ENCODE assay signal across 8 cellular contexts in genomic region chr14:49892301-49892635, GRCh38. TPM values are rescaled to one million over a fixed set of nuclear protein-coding genes. Genes with fewer than 3 reads are reported as not detected.
DNase-seq lines count a peak whose midpoint lies in the region; ATAC-seq and TF ChIP-seq lines count a peak whose summit lies in the region.

No MANE protein-coding gene starts in this region.

- H3K9me3 Mint-ChIP-seq in T-helper 1 cell treated with Interleukin-12 subunit alpha and Interleukin-12 subunit beta and Interleukin-4 antibody, amounts not matched to agents 30 μg/mL and 1 μg/mL, for 36 hours: no peaks in the 10 kb centered on the region
- H3K9me3 Mint-ChIP-seq in chondrocyte (ENCODE audit: low read depth): no peaks in the 10 kb centered on the region

- peak overlapping the region; percentile 100 for H3K27ac Mint-ChIP-seq in T-helper 1 cell treated with Interleukin-12 subunit alpha and Interleukin-12 subunit beta and Interleukin-4 antibody, amounts not matched to agents 30 μg/mL and 1 μg/mL, for 36 hours
- H3K27ac Mint-ChIP-seq in chondrocyte (ENCODE audit: unreplicated experiment): peak overlapping the region; percentile 100

- H3K36me3 Mint-ChIP-seq in T-helper 1 cell treated with Interleukin-12 subunit alpha and Interleukin-12 subunit beta and Interleukin-4 antibody, amounts not matched to agents 30 μg/mL and 1 μg/mL, for 36 hours (ENCODE audit: low read depth): peaks cover 41% of the 10 kb centered on the region
- H3K36me3 Mint-ChIP-seq in chondrocyte (ENCODE audit: low read depth): peaks cover 22% of the 10 kb centered on the region

- TF ChIP-seq CTCF in chondrocyte (IDR thresholded peaks at IDR 0.05): no peak

- DNase-seq in activated T-cell treated with anti-CD3 and anti-CD28 coated beads for 4 hours: peak; percentile 31
- no peak for DNase-seq in activated T-cell treated with anti-CD3 and anti-CD28 coated beads, Interleukin-2, amount 50 U/mL, for 48 hours
- DNase-seq in NCI-H128 (lab: John Stamatoyannopoulos, UW; ENCODE audit: unreplicated experiment): peak; percentile 32
- no peak for DNase-seq in chondrocyte (ENCODE audit: low spot score)
- DNase-seq in kidney glomerular epithelial cell (lab: John Stamatoyannopoulos, UW): peak; percentile 71
- peak in 2 of 3 donors; percentile 29 to 44 for DNase-seq in stimulated activated CD4-positive, alpha-beta T cell treated with anti-CD3 and anti-CD28 coated beads, TNF-alpha, amount 100 ng/mL, for 48 hours (ENCODE audit: low read depth in 3 of 3)

- peaks cover 18% of the 10 kb centered on the region for H3K4me1 Mint-ChIP-seq in T-helper 1 cell treated with Interleukin-12 subunit alpha and Interleukin-12 subunit beta and Interleukin-4 antibody, amounts not matched to agents 30 μg/mL and 1 μg/mL, for 36 hours (ENCODE audit: low read depth)
- H3K4me1 Mint-ChIP-seq in chondrocyte (ENCODE audit: low read depth): peaks cover 40% of the 10 kb centered on the region

- H3K27me3 Mint-ChIP-seq in T-helper 1 cell treated with Interleukin-12 subunit alpha and Interleukin-12 subunit beta and Interleukin-4 antibody, amounts not matched to agents 30 μg/mL and 1 μg/mL, for 36 hours (ENCODE audit: low read depth): no peaks in the 10 kb centered on the region
- H3K27me3 Mint-ChIP-seq in chondrocyte (ENCODE audit: low read depth): no peaks in the 10 kb centered on the region

- H3K4me3 Mint-ChIP-seq in T-helper 1 cell treated with Interleukin-12 subunit alpha and Interleukin-12 subunit beta and Interleukin-4 antibody, amounts not matched to agents 30 μg/mL and 1 μg/mL, for 36 hours: peak overlapping the region; percentile 100
- peak overlapping the region; percentile 92 for H3K4me3 Mint-ChIP-seq in chondrocyte (ENCODE audit: unreplicated experiment)

- peak; percentile 29 for ATAC-seq in HG02588 (IDR thresholded peaks at IDR 0.05; ENCODE audit: unreplicated experiment)

RNA-seq across cellular contexts. Expression of gene ARF6, which starts 0.6 kb away (rescaled TPM):
- 53.2 to 55.3 TPM (median 54.4 TPM) in 3 replicates for total RNA-seq in chondrocyte

RNA-seq across cellular contexts. Expression of gene NEMF, which starts 39.7 kb away (rescaled TPM):
- 49.8 to 72.9 TPM (median 57.4 TPM) in 3 replicates for total RNA-seq in chondrocyte

Comparison
In these comparisons a context has a peak if more than half of its experiments do, and no peak if none do; other contexts are left out.
1. DNase-seq: peak in activated T-cell treated with anti-CD3 and anti-CD28 coated beads for 4 hours (single experiment), NCI-H128 (single experiment), kidney glomerular epithelial cell (single experiment) and stimulated activated CD4-positive, alpha-beta T cell treated with anti-CD3 and anti-CD28 coated beads, TNF-alpha, amount 100 ng/mL, for 48 hours (2 of 3); none in activated T-cell treated with anti-CD3 and anti-CD28 coated beads, Interleukin-2, amount 50 U/mL, for 48 hours (0 of 2) and chondrocyte (single experiment).